Comparison of ENCODE assay signal across 20 cellular contexts in the genomic region with DNA sequence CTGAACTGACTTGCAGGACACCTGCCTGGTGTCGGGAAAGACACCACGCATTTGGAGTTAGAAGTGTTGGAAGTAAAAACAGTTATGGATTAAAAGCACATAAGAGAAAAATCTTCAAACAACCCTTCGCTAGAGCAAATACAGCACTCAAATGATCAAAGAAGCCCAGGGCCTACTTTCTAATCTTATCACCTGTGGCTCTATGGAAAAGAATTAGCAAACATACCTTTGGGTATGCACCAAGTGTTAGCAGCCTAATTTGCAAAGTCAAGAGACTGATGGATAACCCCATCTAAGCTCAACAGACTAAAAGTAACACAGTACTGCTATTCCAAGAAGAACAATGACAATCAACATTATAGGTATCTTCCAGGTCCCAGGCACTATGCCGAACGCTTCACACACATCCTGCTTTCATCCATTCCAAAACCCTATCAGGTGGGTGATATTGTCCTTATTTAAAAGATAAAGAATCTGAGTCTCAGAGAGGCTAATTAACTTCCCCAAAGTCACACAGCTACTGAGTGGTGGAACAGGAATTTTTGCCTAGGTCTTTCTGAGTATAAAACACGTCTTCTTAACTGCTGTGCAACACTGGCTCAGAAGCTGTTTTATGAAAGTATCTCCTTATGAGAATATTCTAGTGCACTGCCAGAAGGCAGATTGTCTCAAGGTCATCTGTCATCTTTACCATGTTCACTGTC. TPM values are rescaled to one million over a fixed set of nuclear protein-coding genes. Genes with fewer than 3 reads are reported as not detected.
DNase-seq lines count a peak whose midpoint lies in the region; ATAC-seq, FAIRE-seq and TF ChIP-seq lines count a peak whose summit lies in the region.
"Had no signal": no experiment of that assay in that cellular context is flagged by ENCODE, and none has a peak within 500 bp of the region (broad histone marks: within the 10 kb centered on the region; RNA-seq: fewer than 3 reads in every experiment).

No MANE protein-coding gene starts in this region.

- H3K4me3 ChIP-seq in Caco-2 (ENCODE audit: low read depth, low read length): no peak overlapping the region
- no peak overlapping the region for H3K4me3 ChIP-seq in IMR-90 (ENCODE audit: insufficient read depth, low read depth, low read length)
- H3K4me3 ChIP-seq in K562: no peak overlapping the region
- H3K4me3 ChIP-seq in mesendoderm (ENCODE audit: low read length): no peak overlapping the region
- H3K4me3 ChIP-seq: SK-N-MC had no signal

- no CpG with 5 or more reads among the region's 6 CpGs for WGBS in IMR-90 (ENCODE audit: extremely low coverage in 2 of 2, insufficient read length in 1 of 2), 2 experiments
- 1% methylated on average over 6 of the region's 6 CpGs for WGBS in K562 (ENCODE audit: insufficient coverage, low coverage, missing lambda C conversion rate)
- WGBS in mesendoderm (ENCODE audit: extremely low coverage, insufficient coverage, low lambda C conversion rate): no CpG with 5 or more reads among the region's 6 CpGs

- no peak for TF ChIP-seq EP300 in K562 (IDR thresholded peaks at IDR 0.05; ENCODE audit: low read length)

- H4K91ac ChIP-seq in IMR-90 (ENCODE audit: insufficient read depth, low read depth, low read length): no peak overlapping the region

- H3K27me3 ChIP-seq in Caco-2 (replicated peaks; ENCODE audit: control insufficient read depth, insufficient read depth, low read length) (no peaks in the 10 kb centered on the region; the same call in 1 of the 2 replicates), IMR-90 (ENCODE audit: control insufficient read depth, insufficient read depth, low read length) (no peaks in the 10 kb centered on the region), K562 (ENCODE audit: control insufficient read depth in 2 of 2, insufficient read depth in 2 of 2, low read length in 2 of 2) (peaks cover 5 to 9% of the 10 kb centered on the region in 2 experiments; a peak in 3 of 5 replicates), mesendoderm (ENCODE audit: insufficient read depth, low read length, poor library complexity) (no peaks in the 10 kb centered on the region)

- no peak overlapping the region for H2AFZ ChIP-seq in IMR-90 (replicated peaks; ENCODE audit: low read length, poor library complexity)
- H2AFZ ChIP-seq in K562 (ENCODE audit: low read depth, low read length): no peak overlapping the region

- H3K4me3 Mint-ChIP-seq in Caco-2 (ENCODE audit: unreplicated experiment): peak overlapping the region; percentile 42

- H2BK20ac ChIP-seq in IMR-90 (ENCODE audit: low read depth, low read length): 0 out of 2 replicates have a peak overlapping the region, but pooled peaks have one; percentile 36

- no peak overlapping the region for H3K18ac ChIP-seq in IMR-90 (ENCODE audit: low read depth, low read length)
- no peak overlapping the region for H3K18ac ChIP-seq in mesendoderm (ENCODE audit: low read length)

- H3K23ac ChIP-seq in IMR-90 (ENCODE audit: low read depth, low read length) (no peak overlapping the region), mesendoderm (ENCODE audit: low read length) (no peak overlapping the region)

- no peak overlapping the region; a peak in 1 of 4 replicates for H4K8ac ChIP-seq in IMR-90 (ENCODE audit: low read depth in 2 of 2, low read length in 2 of 2)
- no peak overlapping the region for H4K8ac ChIP-seq in mesendoderm (ENCODE audit: low read depth, low read length)

- H2BK120ac ChIP-seq in IMR-90 (ENCODE audit: low read depth, low read length) (no peak overlapping the region), mesendoderm (ENCODE audit: low read depth, low read length) (peak overlapping the region; percentile 95)

- H3K56ac ChIP-seq in IMR-90 (ENCODE audit: extremely low read depth, insufficient read depth, low read length) (no peak overlapping the region), mesendoderm (ENCODE audit: low read length) (peak overlapping the region; percentile 58)

- peaks cover 12% of the 10 kb centered on the region for H3K4me1 Mint-ChIP-seq in Caco-2 (ENCODE audit: low read depth, unreplicated experiment)

- ATAC-seq in IMR-90 (ENCODE audit: low read depth) (no peak), K562 (no peak), HG03520 (IDR thresholded peaks at IDR 0.05; ENCODE audit: unreplicated experiment) (no peak)

- H3K9ac ChIP-seq in IMR-90 (ENCODE audit: low read depth, low read length): no peak overlapping the region
- no peak overlapping the region for H3K9ac ChIP-seq in K562 (ENCODE audit: insufficient read depth in 1 of 2, low read depth in 2 of 2, low read length in 2 of 2)
- no peak overlapping the region for H3K9ac ChIP-seq in mesendoderm (ENCODE audit: low read length)

- no peak overlapping the region for H3K27ac ChIP-seq in IMR-90 (ENCODE audit: insufficient read depth, low read length)
- H3K27ac ChIP-seq in K562 (ENCODE audit: extremely low read depth, low read depth, low read length): no peak overlapping the region
- H3K27ac ChIP-seq in mesendoderm (ENCODE audit: low read depth, low read length): no peak overlapping the region
- H3K27ac ChIP-seq in substantia nigra (ENCODE audit: low read depth, low read length, poor library complexity, severe bottlenecking): no peak overlapping the region
- H3K27ac ChIP-seq: SK-N-MC had no signal

- in situ Hi-C loops in IMR-90 (cut with MboI; ENCODE audit: low sequenced_read_pairs) (no loop called here), K562 (cut with MboI) (no loop called here)

- peak overlapping the region; percentile 26; the same call in 1 of the 2 replicates for H3K14ac ChIP-seq in IMR-90 (replicated peaks; ENCODE audit: low read depth, low read length)

- H2AK5ac ChIP-seq in IMR-90 (ENCODE audit: low read depth, low read length) (no peak overlapping the region), mesendoderm (ENCODE audit: low read length) (peak overlapping the region; percentile 54)

- H4K5ac ChIP-seq in IMR-90 (ENCODE audit: low read depth, low read length): no peak overlapping the region
- no peak overlapping the region for H4K5ac ChIP-seq in mesendoderm (ENCODE audit: low read length)

- H3K4me2 ChIP-seq in IMR-90 (ENCODE audit: low read depth, low read length) (no peak overlapping the region), K562 (ENCODE audit: insufficient read depth, low read length) (no peak overlapping the region), mesendoderm (ENCODE audit: low read length) (no peak overlapping the region)

- TF ChIP-seq RAD21 in IMR-90 (IDR thresholded peaks at IDR 0.05; ENCODE audit: low read length) (no peak), K562 (CRISPR knock-in tag; conservative IDR thresholded peaks at IDR 0.05 in 1 of 2, IDR thresholded peaks at IDR 0.05 in 1 of 2) (no peak)

- H3K9me3 Mint-ChIP-seq in Caco-2 (ENCODE audit: unreplicated experiment): no peaks in the 10 kb centered on the region

- H3K9me1 ChIP-seq in IMR-90 (ENCODE audit: insufficient read depth, low read length): no peaks in the 10 kb centered on the region
- no peaks in the 10 kb centered on the region for H3K9me1 ChIP-seq in K562 (ENCODE audit: control insufficient read depth, insufficient read depth, low read length)

- no TSS peak for BruUV-seq in Caco-2 (replicated peaks; lab: Mats Ljungman, UMichigan)
- no TSS peak for BruUV-seq in IMR-90 (replicated peaks; lab: Mats Ljungman, UMichigan)
- no TSS peak for BruUV-seq in K562 (replicated peaks; lab: Mats Ljungman, UMichigan)

- H2AK9ac ChIP-seq in IMR-90 (replicated peaks; ENCODE audit: low read depth, low read length, poor library complexity): no peak overlapping the region

- TF ChIP-seq CTCF in Caco-2 (IDR thresholded peaks at IDR 0.05; ENCODE audit: insufficient read depth in 1 of 2, low read depth in 1 of 2, low read length in 1 of 2, severe bottlenecking in 1 of 2, unreplicated experiment in 1 of 2) (no peak), IMR-90 (conservative IDR thresholded peaks at IDR 0.05; ENCODE audit: low read depth, low read length) (no peak), K562 (IDR thresholded peaks at IDR 0.05 in 2 of 3, conservative IDR thresholded peaks at IDR 0.05 in 1 of 3; ENCODE audit: insufficient read depth in 2 of 3, low read depth in 1 of 3, low read length in 3 of 3) (no peak)

- H3K79me1 ChIP-seq in IMR-90 (ENCODE audit: low read depth in 1 of 2, low read length in 2 of 2): no peaks in the 10 kb centered on the region; a peak in 1 of 4 replicates
- H3K79me1 ChIP-seq in mesendoderm (ENCODE audit: low read length): no peaks in the 10 kb centered on the region

- POLR2A ChIA-PET in Caco-2 (lab: Charles Lee): no interaction called here
- POLR2A ChIA-PET in IMR-90 (lab: Charles Lee; ENCODE audit: unreplicated experiment): interaction anchor here (0.6 kb wide), 1 partner anchor 100 kb away, joined by 3 read pairs; no protein-coding TSS in a partner anchor
- POLR2A ChIA-PET in K562 (lab: Yijun Ruan, JAX): no interaction called here

- H3K4me1 ChIP-seq in Caco-2 (peaks cover 34% of the 10 kb centered on the region), IMR-90 (ENCODE audit: control insufficient read depth, insufficient read depth, low read length) (peaks cover 19% of the 10 kb centered on the region), K562 (replicated peaks in 1 of 2; ENCODE audit: control insufficient read depth in 2 of 2, insufficient read depth in 2 of 2, low read length in 2 of 2) (no peaks in the 10 kb centered on the region), mesendoderm (ENCODE audit: control insufficient read depth, low read depth, low read length) (peaks cover 20% of the 10 kb centered on the region)

- no peaks in the 10 kb centered on the region for H3K27me3 Mint-ChIP-seq in Caco-2 (ENCODE audit: insufficient read depth, unreplicated experiment)

- no peak overlapping the region for H2BK5ac ChIP-seq in IMR-90 (ENCODE audit: low read depth, low read length, poor library complexity, severe bottlenecking)
- H2BK5ac ChIP-seq in mesendoderm (ENCODE audit: low read length): peak overlapping the region; percentile 62

- intact Hi-C loops in Caco-2 (cut with micrococcal nuclease; ENCODE audit: unreplicated experiment) (loop anchor here (5.0 kb wide), 1 partner anchor 251 kb away; no protein-coding TSS in a partner anchor), IMR-90 (cut with micrococcal nuclease) (loop anchor here (10.0 kb wide), 1 partner anchor 58 kb away; no protein-coding TSS in a partner anchor), K562 (cut with micrococcal nuclease) (no loop called here)

- FAIRE-seq in K562 (lab: Jason Lieb, UNC) (no peak), frontal cortex (lab: Jason Lieb, UNC) (no peak)
- FAIRE-seq: RCC 7860 had no signal

- H3K4ac ChIP-seq in IMR-90 (ENCODE audit: low read depth, low read length): no peak overlapping the region
- no peak overlapping the region for H3K4ac ChIP-seq in mesendoderm (ENCODE audit: low read depth, low read length)

- dilution Hi-C loops in IMR-90 (cut with HindIII; ENCODE audit: low sequenced_read_pairs, unreplicated experiment): no loop called here

- H3K36me3 Mint-ChIP-seq in Caco-2 (ENCODE audit: insufficient read depth, unreplicated experiment): no peaks in the 10 kb centered on the region

- H2BK15ac ChIP-seq in IMR-90 (ENCODE audit: low read depth, low read length) (0 out of 3 replicates have a peak overlapping the region, but pooled peaks have one; percentile 78), mesendoderm (replicated peaks; ENCODE audit: low read depth) (no peak overlapping the region)

- CTCF ChIA-PET in Caco-2 (lab: Charles Lee) (interaction anchor here (0.6 kb wide), 1 partner anchor 10 kb away, joined by 3 read pairs; no protein-coding TSS in a partner anchor), IMR-90 (lab: Yijun Ruan, JAX) (interaction anchor here (0.6 kb wide), 1 partner anchor 10 kb away, joined by 3 read pairs; no protein-coding TSS in a partner anchor), K562 (lab: Yijun Ruan, JAX; ENCODE audit: low intra/inter-chr PET ratio) (no interaction called here)

- no peak overlapping the region for H3K27ac Mint-ChIP-seq in Caco-2 (ENCODE audit: unreplicated experiment)

- H3K9me3 ChIP-seq in Caco-2 (peaks cover 11% of the 10 kb centered on the region), IMR-90 (ENCODE audit: control insufficient read depth, insufficient read depth, low read length) (no peaks in the 10 kb centered on the region), K562 (replicated peaks; ENCODE audit: control insufficient read depth, insufficient read depth, low read depth, low read length) (no peaks in the 10 kb centered on the region)

- H3K36me3 ChIP-seq in Caco-2 (ENCODE audit: control insufficient read depth, insufficient read depth, low read length) (no peaks in the 10 kb centered on the region), IMR-90 (ENCODE audit: control insufficient read depth, insufficient read depth, low read length) (no peaks in the 10 kb centered on the region), K562 (ENCODE audit: control insufficient read depth, insufficient read depth, low read length) (no peaks in the 10 kb centered on the region), mesendoderm (ENCODE audit: control insufficient read depth, insufficient read depth, low read length) (no peaks in the 10 kb centered on the region)

- DNase-seq in Caco-2: peak; percentile 55 to 68
- DNase-seq in IMR-90: no peak
- DNase-seq in K562 (ENCODE audit: extremely low read depth in 1 of 4, low spot score in 3 of 4): no peak
- peak; percentile 60 for DNase-seq in mesendoderm
- no peak for DNase-seq in substantia nigra (lab: John Stamatoyannopoulos, UW)
- no peak for DNase-seq in frontal cortex (ENCODE audit: low spot score in 2 of 2)
- DNase-seq: DMS53, GOT3, HCEC 1CT, KG1, MM.1S, NCI-H1048, NCI-H1417, NCI-H1694, NCI-H446 treated with DMSO at 0.1 percent for 48 hours, SIG-M5 had no signal

- TF ChIP-seq POLR2A in IMR-90 (IDR thresholded peaks at IDR 0.05; ENCODE audit: low read depth, low read length): no peak
- no peak for TF ChIP-seq POLR2A in K562 (conservative IDR thresholded peaks at IDR 0.05)

- H3K79me2 ChIP-seq in K562 (ENCODE audit: control insufficient read depth, insufficient read depth, low read length) (no peaks in the 10 kb centered on the region), mesendoderm (ENCODE audit: control insufficient read depth, insufficient read depth, low read length) (no peaks in the 10 kb centered on the region)

- no peaks in the 10 kb centered on the region for H4K20me1 ChIP-seq in IMR-90 (ENCODE audit: insufficient read depth, low read length)
- no peaks in the 10 kb centered on the region for H4K20me1 ChIP-seq in K562 (replicated peaks; ENCODE audit: control insufficient read depth, insufficient read depth, low read length)

RNA-seq across cellular contexts. Expression of gene SLC1A2, which starts 16.5 kb away (rescaled TPM):
- total RNA-seq in Caco-2 (2022) (1.4 and 2.0 TPM in 2 replicates), IMR-90 (2012; rRNA removed) (0.54 and 0.56 TPM in 2 replicates), K562 (2014; rRNA removed) (0.05 TPM in 1 of 2 replicates, not detected in the other), K562 (2014; rRNA removed; fragmentation: Illumina TruSeq; extraction: Trizol) (not detected in 2 replicates), K562 (2015; rRNA removed; fragmentation: Illumina TruSeq; extraction: Trizol) (0.07 TPM in 1 of 2 replicates, not detected in the other), K562 (2021) (not detected in 2 replicates), frontal cortex (161 TPM)
- polyA plus RNA-seq in IMR-90 (2012; rRNA removed) (0.15 and 0.17 TPM in 2 replicates), K562 (2011; rRNA removed) (0.03 TPM in 2 replicates), K562 (2014; fragmentation: Illumina TruSeq; extraction: Trizol) (not detected in 2 replicates), K562 (2014; fragmentation: Nextera tagmentation; extraction: Ambion mirVana) (not detected), K562 (2014; rRNA removed) (0.04 TPM in 1 of 2 replicates, not detected in the other)
- polyA plus RNA-seq in IMR-90 (2012; cell fraction: cytosol; rRNA removed): 0.01 and 0.05 TPM in 2 replicates
- 0.41 and 2.7 TPM in 2 replicates for polyA plus RNA-seq in IMR-90 (2012; cell fraction: nucleus; rRNA removed; ENCODE audit: low replicate concordance)
- not detected in 2 replicates for total RNA-seq in K562 (2011; cell fraction: chromatin; rRNA removed; ENCODE audit: low replicate concordance)
- total RNA-seq in K562 (2011; cell fraction: nucleolus; rRNA removed): not detected in 2 replicates
- not detected in 2 replicates for total RNA-seq in K562 (2011; cell fraction: nucleoplasm; rRNA removed)
- not detected in 2 replicates for polyA plus RNA-seq in K562 (2011; cell fraction: cytosol; rRNA removed)
- 0.01 TPM in 1 of 2 replicates, not detected in the other for polyA plus RNA-seq in K562 (2011; cell fraction: nucleus; rRNA removed)
- 0.04 TPM in 1 of 2 replicates, not detected in the other for polyA plus RNA-seq in K562 (2012)
- not detected in 2 replicates for polyA minus RNA-seq in K562 (2011; rRNA and poly(A)+ RNA removed)
- polyA minus RNA-seq in K562 (2011; cell fraction: cytosol; rRNA and poly(A)+ RNA removed): 1.3 TPM in 1 of 2 replicates, not detected in the other
- not detected in 2 replicates for polyA minus RNA-seq in K562 (2011; cell fraction: nucleus; rRNA and poly(A)+ RNA removed)
- polyA plus RNA-seq in mesendoderm (2013, experiment 1 of 2): 0.58 TPM
- 0.43 TPM for polyA plus RNA-seq in mesendoderm (2013, experiment 2 of 2)
- total RNA-seq: HT1080 had no signal

Comparison
In these comparisons a context has a peak if more than half of its experiments do, and no peak if none do; other contexts are left out.
1. DNase-seq: peak in Caco-2 (2 of 2) and mesendoderm (single experiment); none in IMR-90 (single experiment), K562 (0 of 4), substantia nigra (0 of 49) and frontal cortex (0 of 2).
2. RNA of gene SLC1A2, which starts 16.5 kb away (total RNA-seq): 161 TPM in frontal cortex (single experiment); 1.4 to 2.0 TPM in Caco-2, 0.54 to 0.56 TPM in IMR-90 and 0.05 to 0.07 TPM in K562; every median in the first group is over 10 times any median in the second.